20 cellular contexts compared by ENCODE assay signal in the genomic region with DNA sequence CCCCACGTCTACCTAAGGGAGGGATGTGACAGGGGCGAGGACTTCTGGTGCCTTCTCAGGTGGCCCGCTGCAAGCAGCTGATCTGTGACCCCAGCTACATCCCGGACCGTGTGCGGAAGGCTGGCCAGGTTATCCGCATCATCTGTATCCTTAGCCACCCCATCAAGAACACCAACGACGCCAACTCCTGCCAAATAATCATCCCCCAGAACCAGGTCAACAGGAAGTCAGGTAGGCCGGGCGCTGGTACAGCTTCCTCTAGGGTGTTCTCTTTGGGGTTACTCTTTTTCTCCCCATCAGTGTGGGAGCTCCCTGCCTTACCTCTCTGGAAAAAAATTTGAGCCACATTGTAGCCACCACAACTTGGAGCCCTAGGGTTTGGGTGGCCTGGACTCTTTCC.
"Had no signal": no experiment of that assay in that cellular context is flagged by ENCODE, and none has a peak within 500 bp of the region (broad histone marks: within the 10 kb centered on the region; RNA-seq: fewer than 3 reads in every experiment).

No MANE protein-coding gene starts in this region.

- DNase-seq: activated CD4-positive, alpha-beta T cell treated with anti-CD3 and anti-CD28 coated beads, Interleukin-2, amount 50 U/mL, for 1 hour; activated naive CD4-positive, alpha-beta T cell treated with anti-CD3 and anti-CD28 coated beads, Interleukin-2, amount 50 U/mL, for 16 hours; activated T-cell treated with anti-CD3 and anti-CD28 coated beads, Interleukin-2, amount 50 U/mL, for 24 hours; amniotic stem cell; effector CD8-positive, alpha-beta T cell; esophagus squamous epithelium; heart right ventricle; immature natural killer cell; kidney glomerular epithelial cell; left ventricle myocardium inferior; right lobe of liver; stimulated activated CD4-positive, alpha-beta T cell treated with anti-CD3 and anti-CD28 coated beads, Interleukin-4, amount 100 ng/mL, for 1 hour; SW 1271; T-helper 9 cell; trophoblast cell had no signal

- H3K9me3 ChIP-seq: esophagus squamous epithelium, heart right ventricle, left ventricle myocardium inferior, neutrophil, pancreas, right lobe of liver, vagina had no signal

- ATAC-seq: heart right ventricle, pancreas, right lobe of liver had no signal

- H3K4me3 Mint-ChIP-seq: activated T-cell treated with anti-CD3 and anti-CD28 coated beads, Interleukin-2, amount 50 U/mL, for 24 hours; dendritic cell treated with granulocyte-macrophage colony-stimulating factor and Interleukin-4, amounts not matched to agents 40 ng/mL and 50 ng/mL, for 4 days; immature natural killer cell had no signal

- H3K27me3 ChIP-seq: esophagus squamous epithelium, heart right ventricle, neutrophil, pancreas, right lobe of liver, stomach, vagina had no signal

- H3K36me3 Mint-ChIP-seq: immature natural killer cell had no signal

- H3K27ac Mint-ChIP-seq: dendritic cell treated with granulocyte-macrophage colony-stimulating factor and Interleukin-4, amounts not matched to agents 40 ng/mL and 50 ng/mL, for 4 days had no signal

- H3K27me3 Mint-ChIP-seq: dendritic cell treated with granulocyte-macrophage colony-stimulating factor and Interleukin-4, amounts not matched to agents 40 ng/mL and 50 ng/mL, for 4 days had no signal

- H3K27ac ChIP-seq: heart right ventricle, left ventricle myocardium inferior, neutrophil, pancreas, right lobe of liver, vagina had no signal

- H3K9me3 Mint-ChIP-seq: activated T-cell treated with anti-CD3 and anti-CD28 coated beads, Interleukin-2, amount 50 U/mL, for 24 hours; dendritic cell treated with granulocyte-macrophage colony-stimulating factor and Interleukin-4, amounts not matched to agents 40 ng/mL and 50 ng/mL, for 4 days; immature natural killer cell had no signal
